Comparison of ENCODE assay signal across 14 cellular contexts in genomic region chr14:59425322-59425945, GRCh38. TPM values are rescaled to one million over a fixed set of nuclear protein-coding genes. Genes with fewer than 3 reads are reported as not detected.
DNase-seq lines count a peak whose midpoint lies in the region; ATAC-seq and TF ChIP-seq lines count a peak whose summit lies in the region.
"Had no signal": no experiment of that assay in that cellular context is flagged by ENCODE, and none has a peak within 500 bp of the region (broad histone marks: within the 10 kb centered on the region; RNA-seq: fewer than 3 reads in every experiment).

No MANE protein-coding gene starts in this region.

- 45% methylated on average over 4 of the region's 4 CpGs for WGBS in right cardiac atrium

- H3K4me3 ChIP-seq in right cardiac atrium (ENCODE audit: low read length) = no peak overlapping the region
- no peak overlapping the region for H3K4me3 ChIP-seq in tibial artery
- H3K4me3 ChIP-seq: lower lobe of right lung had no signal

- H3K36me3 Mint-ChIP-seq in WTC11 = no peaks in the 10 kb centered on the region
- H3K36me3 Mint-ChIP-seq in activated CD4-positive, alpha-beta T cell treated with anti-CD3 and anti-CD28 coated beads, Interleukin-2, amount 10 ng/mL, durations not matched to agents 7 days and 5 days (ENCODE audit: low read depth) = no peaks in the 10 kb centered on the region

- H3K4me1 ChIP-seq in right cardiac atrium (ENCODE audit: control insufficient read depth, insufficient read depth, low read length) (peaks cover 21% of the 10 kb centered on the region), tibial artery (peaks cover 0 to 77% (median 30%) of the 10 kb centered on the region in 4 donors)
- H3K4me1 ChIP-seq: lower lobe of right lung had no signal

- H3K27ac Mint-ChIP-seq in WTC11 = no peak overlapping the region
- H3K27ac Mint-ChIP-seq in activated CD4-positive, alpha-beta T cell treated with anti-CD3 and anti-CD28 coated beads, Interleukin-2, amount 10 ng/mL, durations not matched to agents 7 days and 5 days = no peak overlapping the region

- H3K36me3 ChIP-seq in tibial artery = no peaks in the 10 kb centered on the region
- H3K36me3 ChIP-seq: lower lobe of right lung had no signal

- H3K9me3 ChIP-seq in right cardiac atrium (ENCODE audit: control insufficient read depth, low read length) = no peaks in the 10 kb centered on the region
- no peaks in the 10 kb centered on the region for H3K9me3 ChIP-seq in tibial artery
- H3K9me3 ChIP-seq: lower lobe of right lung had no signal

- ATAC-seq in WTC11 (peak; percentile 64), right cardiac atrium (peak; percentile 56 to 61), HG03108 (IDR thresholded peaks at IDR 0.05; ENCODE audit: unreplicated experiment) (no peak)

- intact Hi-C loops in right cardiac atrium (cut with DNase I) = loop anchor here in 2 of 4 donors (10.0 kb wide), 4 partner anchors 51 to 241 kb away; partner anchors contain the start of gene DAAM1 (in 1 of the 2)
- intact Hi-C loops in tibial artery (cut with DNase I; ENCODE audit: low total_unique reads) = loop anchor here (10.0 kb wide), 1 partner anchor 81 kb away; no protein-coding TSS in a partner anchor

- H3K9me3 Mint-ChIP-seq in WTC11 = no peaks in the 10 kb centered on the region
- no peaks in the 10 kb centered on the region for H3K9me3 Mint-ChIP-seq in activated CD4-positive, alpha-beta T cell treated with anti-CD3 and anti-CD28 coated beads, Interleukin-2, amount 10 ng/mL, durations not matched to agents 7 days and 5 days
- H3K9me3 Mint-ChIP-seq: central memory CD8-positive, alpha-beta T cell had no signal

- TF ChIP-seq CTCF in WTC11 (IDR thresholded peaks at IDR 0.05) (no peak), tibial artery (IDR thresholded peaks at IDR 0.05) (no peak)

- H3K4me1 Mint-ChIP-seq in WTC11 = peaks cover 9% of the 10 kb centered on the region
- no peaks in the 10 kb centered on the region for H3K4me1 Mint-ChIP-seq in activated CD4-positive, alpha-beta T cell treated with anti-CD3 and anti-CD28 coated beads, Interleukin-2, amount 10 ng/mL, durations not matched to agents 7 days and 5 days
- H3K4me1 Mint-ChIP-seq: central memory CD8-positive, alpha-beta T cell had no signal

- POLR2A ChIA-PET in WTC11 (lab: Charles Lee) = no interaction called here
- POLR2A ChIA-PET in activated CD4-positive, alpha-beta T cell treated with anti-CD3 and anti-CD28 coated beads, Interleukin-2, amount 10 ng/mL, durations not matched to agents 7 days and 5 days (lab: Charles Lee) = no interaction called here

- DNase-seq in NOMO-1 (lab: John Stamatoyannopoulos, UW; ENCODE audit: unreplicated experiment in 2 of 2) (peak; percentile 22 to 25), NOMO-1 treated with DMSO at 0.1 percent for 48 hours (lab: John Stamatoyannopoulos, UW; ENCODE audit: unreplicated experiment) (no peak), WTC11 (ENCODE audit: low spot score) (no peak), right cardiac atrium (peak in 1 of 3 donors; percentile 31), tibial artery (no peak), SHP77 (lab: John Stamatoyannopoulos, UW) (no peak)
- DNase-seq in activated CD4-positive, alpha-beta T cell treated with anti-CD3 and anti-CD28 coated beads, Interleukin-2, amount 10 ng/mL, durations not matched to agents 7 days and 5 days = no peak
- DNase-seq: DMS53, lower lobe of right lung, MM.1S, NCI-H510A treated with DMSO at 0.1 percent for 48 hours, SW 1271 had no signal

- CTCF ChIA-PET in WTC11 (lab: Charles Lee) = interaction anchor here (0.9 to 1.9 kb wide), 9 partner anchors 10 to 296 kb away, joined by 3 to 13 read pairs (median 4); partner anchors contain the start of gene DAAM1
- CTCF ChIA-PET in activated CD4-positive, alpha-beta T cell treated with anti-CD3 and anti-CD28 coated beads, Interleukin-2, amount 10 ng/mL, durations not matched to agents 7 days and 5 days (lab: Charles Lee) = interaction anchor here (0.5 to 0.6 kb wide), 2 partner anchors 55 to 632 kb away, joined by 3 to 4 read pairs; no protein-coding TSS in a partner anchor

- H3K27me3 Mint-ChIP-seq in WTC11 (ENCODE audit: low read depth) = no peaks in the 10 kb centered on the region
- peaks cover 5% of the 10 kb centered on the region for H3K27me3 Mint-ChIP-seq in activated CD4-positive, alpha-beta T cell treated with anti-CD3 and anti-CD28 coated beads, Interleukin-2, amount 10 ng/mL, durations not matched to agents 7 days and 5 days

- no peak overlapping the region for H3K4me3 Mint-ChIP-seq in WTC11
- no peak overlapping the region for H3K4me3 Mint-ChIP-seq in activated CD4-positive, alpha-beta T cell treated with anti-CD3 and anti-CD28 coated beads, Interleukin-2, amount 10 ng/mL, durations not matched to agents 7 days and 5 days
- H3K4me3 Mint-ChIP-seq: central memory CD8-positive, alpha-beta T cell had no signal

- no peaks in the 10 kb centered on the region for H3K27me3 ChIP-seq in right cardiac atrium (ENCODE audit: control insufficient read depth, insufficient read depth)
- no peaks in the 10 kb centered on the region for H3K27me3 ChIP-seq in tibial artery

- H3K27ac ChIP-seq in right cardiac atrium (ENCODE audit: low read length) (peak overlapping the region; percentile 68), tibial artery (peak overlapping the region; percentile 59 to 72)
- H3K27ac ChIP-seq: lower lobe of right lung had no signal

TF ChIP-seq in WTC11, 78 proteins besides CTCF, POLR2A, EP300 and RAD21:
- TF ChIP-seq JUN (CRISPR knock-in tag; IDR thresholded peaks at IDR 0.05) = no peak
- TF ChIP-seq AR (CRISPR knock-in tag; IDR thresholded peaks at IDR 0.05) = no peak
- no peak for TF ChIP-seq ZNF396 (CRISPR knock-in tag; IDR thresholded peaks at IDR 0.05; ENCODE audit: borderline replicate concordance)
- no peak for TF ChIP-seq E2F4 (CRISPR knock-in tag; IDR thresholded peaks at IDR 0.05; ENCODE audit: borderline replicate concordance, low read depth)
- TF ChIP-seq ZNF317 (CRISPR knock-in tag; IDR thresholded peaks at IDR 0.05; ENCODE audit: borderline replicate concordance, low read depth) = no peak
- no peak for TF ChIP-seq TEAD1 (CRISPR knock-in tag; IDR thresholded peaks at IDR 0.05)
TF ChIP-seq in WTC11: peak in this region for 0.

RNA-seq across cellular contexts. Expression of gene GPR135, which starts 39.7 kb away (rescaled TPM):
- total RNA-seq in WTC11 (2021) = 1.6 to 1.7 TPM (median 1.7 TPM) in 3 replicates
- 1 to 10 TPM; 4.5 to 5.1 (median 4.9) TPM for total RNA-seq in right cardiac atrium
- 1.5 TPM for polyA plus RNA-seq in right cardiac atrium
- 1 to 10 TPM; 1.5 to 1.6 TPM for total RNA-seq in activated CD4-positive, alpha-beta T cell treated with anti-CD3 and anti-CD28 coated beads, Interleukin-2, amount 10 ng/mL, durations not matched to agents 7 days and 5 days

RNA-seq across cellular contexts. Expression of gene L3HYPDH, which starts 58.8 kb away (rescaled TPM):
- total RNA-seq in WTC11 (2021) = 14.3 to 17.5 TPM (median 16.6 TPM) in 3 replicates
- 10 to 100 TPM; 18.8 to 28.0 (median 24.7) TPM for total RNA-seq in right cardiac atrium
- polyA plus RNA-seq in right cardiac atrium = 18.1 TPM
- 10 to 100 TPM; 15.4 to 18.3 TPM for total RNA-seq in activated CD4-positive, alpha-beta T cell treated with anti-CD3 and anti-CD28 coated beads, Interleukin-2, amount 10 ng/mL, durations not matched to agents 7 days and 5 days

RNA-seq across cellular contexts. Expression of gene JKAMP, which starts 58.9 kb away (rescaled TPM):
- 29.1 to 33.2 TPM (median 31.7 TPM) in 3 replicates for total RNA-seq in WTC11 (2021)
- 10 to 100 TPM; 27.9 to 35.4 (median 33.4) TPM for total RNA-seq in right cardiac atrium
- 28.0 TPM for polyA plus RNA-seq in right cardiac atrium
- 10 to 100 TPM; 30.3 to 32.7 TPM for total RNA-seq in activated CD4-positive, alpha-beta T cell treated with anti-CD3 and anti-CD28 coated beads, Interleukin-2, amount 10 ng/mL, durations not matched to agents 7 days and 5 days

Comparison
In these comparisons a context has a peak if more than half of its experiments do, and no peak if none do; other contexts are left out.
1. DNase-seq: peak in NOMO-1 (2 of 2); none in NOMO-1 treated with DMSO at 0.1 percent for 48 hours (single experiment), WTC11 (single experiment), tibial artery (0 of 2), SHP77 (0 of 2) and activated CD4-positive, alpha-beta T cell treated with anti-CD3 and anti-CD28 coated beads, Interleukin-2, amount 10 ng/mL, durations not matched to agents 7 days and 5 days (single experiment).